In the genomic region with DNA sequence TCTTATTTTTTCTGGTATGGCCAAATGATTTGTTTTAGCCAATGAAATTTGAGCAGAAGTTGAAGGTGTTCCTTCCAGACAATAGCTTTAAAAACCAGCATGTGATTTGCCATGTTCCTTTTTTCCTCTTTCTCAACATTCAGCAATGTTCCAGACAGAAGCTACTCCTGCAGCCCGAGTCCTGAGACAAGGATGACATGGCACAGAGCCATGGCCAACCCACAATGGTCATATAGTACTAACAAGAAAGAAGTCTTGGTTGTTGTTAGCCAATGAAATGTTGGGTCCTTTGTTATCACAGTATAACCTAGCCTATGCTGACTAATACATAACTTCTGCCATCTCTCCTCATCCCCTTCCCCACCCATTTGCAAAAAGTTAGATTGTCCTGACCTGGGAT, we compare ENCODE assay signal across 25 cellular contexts.
"Had no signal": no experiment of that assay in that cellular context is flagged by ENCODE, and none has a peak within 500 bp of the region (broad histone marks: within the 10 kb centered on the region; RNA-seq: fewer than 3 reads in every experiment).

No MANE protein-coding gene starts in this region.

- DNase-seq: heart right ventricle; islet precursor cell; mesendoderm; naive thymus-derived CD4-positive, alpha-beta T cell; nucleus accumbens; right lobe of liver; stimulated activated CD4-positive, alpha-beta T cell treated with anti-CD3 and anti-CD28 coated beads, Interleukin-12 subunit alpha, Interleukin-12 subunit beta, amount 100 ng/mL, for 4 hours; stimulated activated CD4-positive, alpha-beta T cell treated with anti-CD3 and anti-CD28 coated beads, Interleukin-15, amount 100 ng/mL, for 24 hours; stimulated activated CD4-positive, alpha-beta T cell treated with anti-CD3 and anti-CD28 coated beads, Interleukin-2, amount 100 ng/mL, for 24 hours; stimulated activated CD4-positive, alpha-beta T cell treated with anti-CD3 and anti-CD28 coated beads, Interleukin-4, amount 100 ng/mL, for 1 hour; stimulated activated naive B cell treated with anti-CD40 and anti-IgM and Interleukin-4, amounts not matched to agents 10 μg/mL and 1 μg/mL and 100 μg/mL, for 72 hours; stimulated activated naive CD8-positive, alpha-beta T cell treated with anti-CD3 and anti-CD28 coated beads, Interleukin-15, Interleukin-2, amounts not matched to agents 100 U/mL and 50 U/mL, for 24 hours; stomach; testis; transverse colon had no signal

- H3K27me3 ChIP-seq: heart right ventricle, hepatocyte, right lobe of liver, stomach, testis, thyroid gland, transverse colon, upper lobe of left lung, vagina had no signal

- H3K9me3 ChIP-seq: psoas muscle, right lobe of liver, stomach, testis, thyroid gland, transverse colon, upper lobe of left lung, vagina had no signal

- H3K4me1 ChIP-seq: parathyroid adenoma, psoas muscle, right lobe of liver, stomach, testis, thyroid gland, transverse colon, upper lobe of left lung, vagina had no signal

- ATAC-seq: heart right ventricle; left lobe of liver; naive thymus-derived CD4-positive, alpha-beta T cell; natural killer cell treated with Interleukin-12 subunit alpha and Interleukin-12 subunit beta and Interleukin-15 and Interleukin-18, amount 100 ng/mL, for 72 hours; psoas muscle; right lobe of liver; stimulated activated naive B cell treated with anti-CD40 and anti-IgM and Interleukin-4, amounts not matched to agents 10 μg/mL and 1 μg/mL and 100 μg/mL, for 72 hours; stimulated activated naive CD8-positive, alpha-beta T cell treated with anti-CD3 and anti-CD28 coated beads, Interleukin-15, Interleukin-2, amounts not matched to agents 100 U/mL and 50 U/mL, for 24 hours had no signal

- H3K27ac ChIP-seq: heart right ventricle, hepatocyte, parathyroid adenoma, psoas muscle, right lobe of liver, skin epidermis, stomach, testis, thyroid gland, transverse colon, upper lobe of left lung, vagina had no signal

- H3K4me3 ChIP-seq: heart right ventricle, hepatocyte, lung, psoas muscle, right lobe of liver, skin epidermis, stomach, testis, thyroid gland, transverse colon, upper lobe of left lung, vagina had no signal

- H3K36me3 ChIP-seq: heart right ventricle, right lobe of liver, stomach, thyroid gland, transverse colon, upper lobe of left lung, vagina had no signal
